In the genomic region with DNA sequence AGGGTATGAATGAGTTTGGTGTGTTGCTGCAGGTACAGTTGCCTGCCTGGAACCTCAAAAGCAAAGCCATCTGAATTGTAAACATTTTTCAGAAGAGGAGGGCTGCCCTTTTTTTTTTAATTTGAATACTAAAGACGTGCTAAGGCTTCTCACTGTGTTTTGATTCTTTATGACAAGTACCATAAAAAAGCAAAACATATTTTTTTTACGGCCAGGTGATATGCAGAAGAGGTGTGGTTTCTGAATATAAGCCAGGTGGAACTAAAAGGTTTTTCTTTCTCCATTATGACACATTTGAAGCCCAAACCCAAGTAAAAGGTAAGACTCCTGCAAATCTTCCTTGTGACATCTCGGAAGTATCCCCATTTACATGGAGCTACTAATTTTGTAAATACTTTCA, we compare ENCODE assay signal across 1 cellular context.
TF ChIP-seq lines count a peak whose summit lies in the region.

No MANE protein-coding gene starts in this region.

TF ChIP-seq in H1, 55 proteins besides CTCF, POLR2A, EP300 and RAD21:
- TF ChIP-seq BACH1 (IDR thresholded peaks at IDR 0.05; ENCODE audit: low read length) (no peak), POLR2AphosphoS5 (IDR thresholded peaks at IDR 0.05; ENCODE audit: low read depth, low read length) (no peak), CREB1 (IDR thresholded peaks at IDR 0.05) (no peak), SP1 (IDR thresholded peaks at IDR 0.05; ENCODE audit: low read depth, low read length) (no peak), GABPA (IDR thresholded peaks at IDR 0.05; ENCODE audit: borderline replicate concordance, insufficient read depth, low read length) (no peak), CTBP2 (IDR thresholded peaks at IDR 0.05; ENCODE audit: borderline replicate concordance, insufficient read depth, insufficient read length, low read length) (no peak), ZNF274 (IDR thresholded peaks at IDR 0.05; ENCODE audit: borderline replicate concordance, extremely low read depth, low read length) (no peak), EGR1 (IDR thresholded peaks at IDR 0.05; ENCODE audit: borderline replicate concordance, low read depth, low read length) (no peak), CBX8 (IDR thresholded peaks at IDR 0.05; ENCODE audit: borderline replicate concordance, low read depth, low read length) (no peak), ASH2L (IDR thresholded peaks at IDR 0.05; ENCODE audit: low read length) (no peak), EZH2 (IDR thresholded peaks at IDR 0.05; ENCODE audit: low read depth, low read length, severe bottlenecking) (no peak), CHD1 (IDR thresholded peaks at IDR 0.05; ENCODE audit: low read depth, low read length) (no peak), TAF7 (optimal IDR thresholded peaks at IDR 0.05; ENCODE audit: borderline replicate concordance, low read depth, low read length) (no peak), NANOG (IDR thresholded peaks at IDR 0.05; ENCODE audit: insufficient read depth, low read depth, low read length, poor library complexity, severe bottlenecking) (no peak)
- TF ChIP-seq, protein P1, sequence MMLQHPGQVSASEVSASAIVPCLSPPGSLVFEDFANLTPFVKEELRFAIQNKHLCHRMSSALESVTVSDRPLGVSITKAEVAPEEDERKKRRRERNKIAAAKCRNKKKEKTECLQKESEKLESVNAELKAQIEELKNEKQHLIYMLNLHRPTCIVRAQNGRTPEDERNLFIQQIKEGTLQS (IDR thresholded peaks at IDR 0.05; ENCODE audit: insufficient read depth, low read depth, low read length) = no peak
- TF ChIP-seq, protein P2, sequence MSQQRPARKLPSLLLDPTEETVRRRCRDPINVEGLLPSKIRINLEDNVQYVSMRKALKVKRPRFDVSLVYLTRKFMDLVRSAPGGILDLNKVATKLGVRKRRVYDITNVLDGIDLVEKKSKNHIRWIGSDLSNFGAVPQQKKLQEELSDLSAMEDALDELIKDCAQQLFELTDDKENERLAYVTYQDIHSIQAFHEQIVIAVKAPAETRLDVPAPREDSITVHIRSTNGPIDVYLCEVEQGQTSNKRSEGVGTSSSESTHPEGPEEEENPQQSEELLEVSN (IDR thresholded peaks at IDR 0.05) = no peak
